Comparison of ENCODE assay signal across 23 cellular contexts in genomic region chr2:54388093-54388492, GRCh38.
DNase-seq lines count a peak whose midpoint lies in the region; FAIRE-seq and TF ChIP-seq lines count a peak whose summit lies in the region.
"Had no signal": no experiment of that assay in that cellular context is flagged by ENCODE, and none has a peak within 500 bp of the region (broad histone marks: within the 10 kb centered on the region; RNA-seq: fewer than 3 reads in every experiment).

No MANE protein-coding gene starts in this region.

- peak; percentile 96 for FAIRE-seq in bronchial epithelial cell (lab: Jason Lieb, UNC)

- H3K4me1 ChIP-seq in mesenchymal stem cell (ENCODE audit: control insufficient read depth, insufficient read depth, low read depth, low read length), result peaks cover 9% of the 10 kb centered on the region
- H3K4me1 ChIP-seq in stomach smooth muscle (ENCODE audit: control insufficient read depth, insufficient read depth, low read length), result peaks cover 7% of the 10 kb centered on the region
- H3K4me1 ChIP-seq in OCI-LY7 (ENCODE audit: insufficient read depth, low read length, poor library complexity, severe bottlenecking), result no peaks in the 10 kb centered on the region

- H2AK5ac ChIP-seq in mesenchymal stem cell (ENCODE audit: low read length, severe bottlenecking), result no peak overlapping the region

- H3K4me2 ChIP-seq in mesenchymal stem cell (ENCODE audit: low read length, poor library complexity, severe bottlenecking) (peak overlapping the region; percentile 24), OCI-LY7 (ENCODE audit: low read length) (no peak overlapping the region)
- H3K4me2 ChIP-seq: neural progenitor cell had no signal

- no peak overlapping the region for H3K23ac ChIP-seq in mesenchymal stem cell (ENCODE audit: low read length in 2 of 2)

- H4K91ac ChIP-seq in mesenchymal stem cell (ENCODE audit: low read length), result no peak overlapping the region

- no peaks in the 10 kb centered on the region for H3K79me1 ChIP-seq in mesenchymal stem cell (replicated peaks; ENCODE audit: low read length, poor library complexity, severe bottlenecking)

- no peaks in the 10 kb centered on the region for H4K20me1 ChIP-seq in OCI-LY7 (ENCODE audit: insufficient read depth, low read length)

- H2BK12ac ChIP-seq in mesenchymal stem cell (ENCODE audit: low read length in 2 of 2), result no peak overlapping the region

- POLR2A ChIA-PET in OCI-LY7 (lab: Charles Lee), result no interaction called here

- no peak overlapping the region for H2BK5ac ChIP-seq in mesenchymal stem cell (ENCODE audit: low read depth, low read length, poor library complexity, severe bottlenecking)

- no peak overlapping the region for H2BK120ac ChIP-seq in mesenchymal stem cell (ENCODE audit: low read depth, low read length)

- no peak overlapping the region for H2AFZ ChIP-seq in mesenchymal stem cell (ENCODE audit: low read depth, low read length)
- H2AFZ ChIP-seq in OCI-LY7 (ENCODE audit: low read length), result no peak overlapping the region
- H2AFZ ChIP-seq: neural progenitor cell had no signal

- no peak overlapping the region for H3K18ac ChIP-seq in mesenchymal stem cell (ENCODE audit: low read depth in 1 of 2, low read length in 2 of 2)

- no peak overlapping the region for H4K8ac ChIP-seq in mesenchymal stem cell (ENCODE audit: low read length)

- TF ChIP-seq EP300 in Ishikawa (IDR thresholded peaks at IDR 0.05; ENCODE audit: borderline replicate concordance), result peak; percentile 27; the same call in 1 of the 2 replicates

- intact Hi-C loops in OCI-LY7 (cut with micrococcal nuclease; ENCODE audit: unreplicated experiment), result no loop called here

- no peaks in the 10 kb centered on the region for H3K9me2 ChIP-seq in OCI-LY7 (ENCODE audit: insufficient read depth, low read length)

- 47% methylated on average over 2 of the region's 3 CpGs for WGBS in mesenchymal stem cell

- BruUV-seq in OCI-LY7 (replicated peaks; lab: Mats Ljungman, UMichigan), result no TSS peak

- H3K79me2 ChIP-seq in OCI-LY7 (ENCODE audit: insufficient read depth, low read depth, low read length), result no peaks in the 10 kb centered on the region

- H3K36me3 ChIP-seq in bronchial epithelial cell (ENCODE audit: control insufficient read depth, insufficient read depth, low read length) (no peaks in the 10 kb centered on the region), mesenchymal stem cell (ENCODE audit: control insufficient read depth in 1 of 2, insufficient read depth in 2 of 2, low read depth in 1 of 2, low read length in 2 of 2) (no peaks in the 10 kb centered on the region), stomach smooth muscle (ENCODE audit: control insufficient read depth in 2 of 2, insufficient read depth in 2 of 2, low read length in 2 of 2) (no peaks in the 10 kb centered on the region), OCI-LY7 (ENCODE audit: insufficient read depth, low read length) (no peaks in the 10 kb centered on the region)
- H3K36me3 ChIP-seq: neural progenitor cell, upper lobe of right lung had no signal

- peak overlapping the region; percentile 37 for H3K9ac ChIP-seq in mesenchymal stem cell (ENCODE audit: low read length)
- no peak overlapping the region for H3K9ac ChIP-seq in stomach smooth muscle (ENCODE audit: low read length in 2 of 2)
- H3K9ac ChIP-seq: neural progenitor cell had no signal

- no peak overlapping the region for H3K4ac ChIP-seq in mesenchymal stem cell (ENCODE audit: low read depth in 1 of 2, low read length in 2 of 2)

- CTCF ChIA-PET in OCI-LY7 (lab: Charles Lee; ENCODE audit: unreplicated experiment), result interaction anchor here (0.6 kb wide), 1 partner anchor 42 kb away, joined by 3 read pairs; no protein-coding TSS in a partner anchor

- DNase-seq in bronchial epithelial cell (ENCODE audit: low read depth) (no peak), mesenchymal stem cell (no peak), OCI-LY7 (ENCODE audit: low spot score) (no peak), NCI-H1092 treated with DMSO at 0.1 percent for 48 hours (lab: John Stamatoyannopoulos, UW) (no peak), NCI-H2196 (lab: John Stamatoyannopoulos, UW; ENCODE audit: unreplicated experiment) (no peak), RKO (ENCODE audit: low spot score) (no peak)
- DNase-seq: activated CD4-positive, alpha-beta T cell treated with anti-CD3 and anti-CD28 coated beads for 48 hours; activated CD8-positive, alpha-beta memory T cell treated with anti-CD3 and anti-CD28 coated beads, Interleukin-2, amount 50 U/mL, for 48 hours; activated gamma-delta T cell; cerebellar nuclear complex; effector memory CD4-positive, alpha-beta T cell; EL; head of caudate nucleus; Karpas-422; NCI-H1048; NCI-H2081; NCI-H446 treated with DMSO at 0.1 percent for 48 hours; stimulated activated naive B cell treated with anti-CD40 and anti-IgM and Interleukin-4, amounts not matched to agents 10 μg/mL and 1 μg/mL and 100 μg/mL, for 72 hours; SW 1271; upper lobe of right lung had no signal

- H3K27ac ChIP-seq in mesenchymal stem cell (ENCODE audit: low read length, poor library complexity, severe bottlenecking), result peak overlapping the region; percentile 65
- peak overlapping the region; percentile 24 for H3K27ac ChIP-seq in stomach smooth muscle (ENCODE audit: low read length)
- no peak overlapping the region for H3K27ac ChIP-seq in OCI-LY7 (ENCODE audit: low read depth, low read length, poor library complexity, severe bottlenecking)
- H3K27ac ChIP-seq: neural progenitor cell had no signal

- H3K14ac ChIP-seq in mesenchymal stem cell (ENCODE audit: low read length in 2 of 2), result no peak overlapping the region

- no peaks in the 10 kb centered on the region for H3K9me3 ChIP-seq in mesenchymal stem cell (ENCODE audit: control insufficient read depth, low read length)
- no peaks in the 10 kb centered on the region for H3K9me3 ChIP-seq in stomach smooth muscle (ENCODE audit: control insufficient read depth in 2 of 2, low read length in 2 of 2)
- no peaks in the 10 kb centered on the region for H3K9me3 ChIP-seq in OCI-LY7 (ENCODE audit: low read length)
- H3K9me3 ChIP-seq: upper lobe of right lung had no signal

- TF ChIP-seq RAD21 in Ishikawa (IDR thresholded peaks at IDR 0.05; ENCODE audit: low read depth), result no peak

- TF ChIP-seq CTCF in bronchial epithelial cell (IDR thresholded peaks at IDR 0.05; ENCODE audit: insufficient read depth, low read length, severe bottlenecking), result no peak
- no peak for TF ChIP-seq CTCF in OCI-LY7 (conservative IDR thresholded peaks at IDR 0.05; ENCODE audit: low read length)

- H2BK15ac ChIP-seq in mesenchymal stem cell (ENCODE audit: low read depth, poor library complexity, severe bottlenecking), result no peak overlapping the region

- no peak overlapping the region for H3K4me3 ChIP-seq in bronchial epithelial cell (ENCODE audit: low read depth, low read length)
- H3K4me3 ChIP-seq in mesenchymal stem cell (ENCODE audit: insufficient read depth in 1 of 2, low read depth in 1 of 2, low read length in 2 of 2), result no peak overlapping the region
- H3K4me3 ChIP-seq in stomach smooth muscle (ENCODE audit: low read length in 2 of 2), result no peak overlapping the region
- no peak overlapping the region for H3K4me3 ChIP-seq in OCI-LY7 (ENCODE audit: low read depth, low read length, poor library complexity, severe bottlenecking)
- H3K4me3 ChIP-seq: neural progenitor cell, upper lobe of right lung had no signal

- H3K27me3 ChIP-seq in bronchial epithelial cell (ENCODE audit: control insufficient read depth, insufficient read depth, low read length), result no peaks in the 10 kb centered on the region
- no peaks in the 10 kb centered on the region for H3K27me3 ChIP-seq in mesenchymal stem cell (ENCODE audit: control insufficient read depth in 1 of 2, insufficient read depth in 1 of 2, low read length in 2 of 2)
- H3K27me3 ChIP-seq in stomach smooth muscle (ENCODE audit: control insufficient read depth in 1 of 2, insufficient read depth in 2 of 2, low read length in 2 of 2), result no peaks in the 10 kb centered on the region
- H3K27me3 ChIP-seq: neural progenitor cell, upper lobe of right lung had no signal

TF ChIP-seq in Ishikawa, 13 proteins besides CTCF, POLR2A, EP300 and RAD21:
- TF ChIP-seq REST (IDR thresholded peaks at IDR 0.05; ENCODE audit: low read depth) (no peak), YY1 (IDR thresholded peaks at IDR 0.05; ENCODE audit: low read depth) (no peak), TCF12 (IDR thresholded peaks at IDR 0.05; ENCODE audit: low read depth) (peak; percentile 43; the same call in 1 of the 2 replicates), TEAD4 (IDR thresholded peaks at IDR 0.05) (peak; percentile 45), CREB1 (IDR thresholded peaks at IDR 0.05; ENCODE audit: low read depth) (no peak)
